ENCODE assay signal across 16 cellular contexts in genomic region chrX:105910563-105911105, GRCh38.
DNase-seq lines count a peak whose midpoint lies in the region; ATAC-seq and TF ChIP-seq lines count a peak whose summit lies in the region.
"Had no signal": no experiment of that assay in that cellular context is flagged by ENCODE, and none has a peak within 500 bp of the region (broad histone marks: within the 10 kb centered on the region; RNA-seq: fewer than 3 reads in every experiment).

No MANE protein-coding gene starts in this region.

- POLR2A ChIA-PET in IMR-90 (lab: Charles Lee; ENCODE audit: unreplicated experiment), result no interaction called here

- no peak overlapping the region for H4K91ac ChIP-seq in IMR-90 (ENCODE audit: insufficient read depth, low read depth, low read length)

- H3K9me3 ChIP-seq in IMR-90 (ENCODE audit: control insufficient read depth, insufficient read depth, low read length), result no peaks in the 10 kb centered on the region
- H3K9me3 ChIP-seq in left lung, result no peaks in the 10 kb centered on the region
- H3K9me3 ChIP-seq in right atrium auricular region, result no peaks in the 10 kb centered on the region
- no peaks in the 10 kb centered on the region for H3K9me3 ChIP-seq in GM23248 (ENCODE audit: low read depth)

- H3K4me2 ChIP-seq in GM23338 (no peak overlapping the region), IMR-90 (ENCODE audit: low read depth, low read length) (no peak overlapping the region), GM23248 (ENCODE audit: unreplicated experiment) (no peak overlapping the region)
- H3K4me2 ChIP-seq: KMS-11 had no signal

- H3K79me1 ChIP-seq in IMR-90 (ENCODE audit: low read depth in 1 of 2, low read length in 2 of 2), result no peaks in the 10 kb centered on the region

- dilution Hi-C loops in IMR-90 (cut with HindIII; ENCODE audit: low sequenced_read_pairs, unreplicated experiment), result no loop called here

- no peak overlapping the region for H4K8ac ChIP-seq in IMR-90 (ENCODE audit: low read depth in 2 of 2, low read length in 2 of 2)

- no peak overlapping the region for H3K23ac ChIP-seq in IMR-90 (ENCODE audit: low read depth, low read length)

- BruUV-seq in IMR-90 (replicated peaks; lab: Mats Ljungman, UMichigan), result no TSS peak

- no peaks in the 10 kb centered on the region for H3K9me2 ChIP-seq in GM23338 (ENCODE audit: insufficient read depth)
- no peaks in the 10 kb centered on the region for H3K9me2 ChIP-seq in GM23248 (ENCODE audit: insufficient read depth)

- H3K27me3 ChIP-seq in GM23338 (ENCODE audit: insufficient read depth) (no peaks in the 10 kb centered on the region), IMR-90 (ENCODE audit: control insufficient read depth, insufficient read depth, low read length) (peaks cover 2% of the 10 kb centered on the region; the same call in 1 of the 2 replicates), left lung (peaks cover 0 to 4% of the 10 kb centered on the region in 2 donors), right atrium auricular region (no peaks in the 10 kb centered on the region), GM23248 (replicated peaks; ENCODE audit: insufficient read depth) (no peaks in the 10 kb centered on the region)

- in situ Hi-C loops in IMR-90 (cut with MboI; ENCODE audit: low sequenced_read_pairs) (no loop called here), GM23248 (cut with MboI) (no loop called here)

- DNase-seq in GM23338 (ENCODE audit: low spot score), result no peak
- no peak for DNase-seq in IMR-90
- DNase-seq in astrocyte of the hippocampus (ENCODE audit: low read depth, low spot score), result peak; percentile 41
- no peak for DNase-seq in left lung
- DNase-seq in NCI-H1417 treated with DMSO at 0.1 percent for 48 hours (lab: John Stamatoyannopoulos, UW), result no peak
- DNase-seq in right atrium auricular region (ENCODE audit: low spot score), result no peak
- DNase-seq in SIG-M5 (lab: John Stamatoyannopoulos, UW), result no peak
- DNase-seq in GM23248, result no peak
- DNase-seq: CD8-positive, alpha-beta T cell; COR-L47; DMS153; GF-D8; H7 had no signal

- H2BK5ac ChIP-seq in IMR-90 (ENCODE audit: low read depth, low read length, poor library complexity, severe bottlenecking), result no peak overlapping the region

- no peak for ATAC-seq in GM23338
- ATAC-seq in IMR-90 (ENCODE audit: low read depth), result no peak
- peak; percentile 72 for ATAC-seq in left lung
- ATAC-seq: CD8-positive, alpha-beta T cell had no signal

- H3K4me3 ChIP-seq in GM23338 (no peak overlapping the region), IMR-90 (ENCODE audit: insufficient read depth, low read depth, low read length) (no peak overlapping the region), left lung (no peak overlapping the region), right atrium auricular region (no peak overlapping the region), GM23248 (no peak overlapping the region)

- no peaks in the 10 kb centered on the region for H3K9me1 ChIP-seq in IMR-90 (ENCODE audit: insufficient read depth, low read length)

- H3K27me3 Mint-ChIP-seq in GM23338 (ENCODE audit: insufficient read depth, low read depth, poor library complexity), result no peaks in the 10 kb centered on the region
- H3K27me3 Mint-ChIP-seq: IgD-negative memory B cell had no signal

- TF ChIP-seq CTCF in GM23338 (conservative IDR thresholded peaks at IDR 0.05; ENCODE audit: low read depth in 2 of 2) (no peak), IMR-90 (conservative IDR thresholded peaks at IDR 0.05; ENCODE audit: low read depth, low read length) (no peak), left lung (IDR thresholded peaks at IDR 0.05) (no peak), right atrium auricular region (IDR thresholded peaks at IDR 0.05) (no peak)

- H3K27ac Mint-ChIP-seq in GM23338, result peak overlapping the region; percentile 28; the same call in 1 of the 2 replicates
- H3K27ac Mint-ChIP-seq: CD14-positive monocyte; CD8-positive, alpha-beta T cell; IgD-negative memory B cell had no signal

- CTCF ChIA-PET in IMR-90 (lab: Yijun Ruan, JAX), result no interaction called here

- intact Hi-C loops in IMR-90 (cut with micrococcal nuclease), result no loop called here
- intact Hi-C loops in left lung (cut with DNase I), result no loop called here

- H2AK5ac ChIP-seq in IMR-90 (ENCODE audit: low read depth, low read length), result no peak overlapping the region

- H3K18ac ChIP-seq in IMR-90 (ENCODE audit: low read depth, low read length), result no peak overlapping the region

- H3K4me1 ChIP-seq in GM23338 (ENCODE audit: insufficient read depth), result no peaks in the 10 kb centered on the region; the same call in 1 of the 2 replicates
- no peaks in the 10 kb centered on the region for H3K4me1 ChIP-seq in IMR-90 (ENCODE audit: control insufficient read depth, insufficient read depth, low read length)
- no peaks in the 10 kb centered on the region for H3K4me1 ChIP-seq in left lung
- H3K4me1 ChIP-seq in right atrium auricular region, result no peaks in the 10 kb centered on the region
- H3K4me1 ChIP-seq in GM23248 (ENCODE audit: insufficient read depth), result no peaks in the 10 kb centered on the region

- H3K79me2 ChIP-seq in GM23338 (replicated peaks; ENCODE audit: insufficient read depth) (no peaks in the 10 kb centered on the region), GM23248 (ENCODE audit: insufficient read depth) (no peaks in the 10 kb centered on the region)

- no peak overlapping the region for H3K14ac ChIP-seq in IMR-90 (replicated peaks; ENCODE audit: low read depth, low read length)

- no peak overlapping the region for H3K4me3 Mint-ChIP-seq in GM23338
- H3K4me3 Mint-ChIP-seq: CD14-positive monocyte; CD8-positive, alpha-beta T cell; IgD-negative memory B cell had no signal

- H2BK15ac ChIP-seq in IMR-90 (ENCODE audit: low read depth, low read length), result no peak overlapping the region

- no peaks in the 10 kb centered on the region for H4K20me1 ChIP-seq in GM23338 (replicated peaks; ENCODE audit: insufficient read depth)
- H4K20me1 ChIP-seq in IMR-90 (ENCODE audit: insufficient read depth, low read length), result no peaks in the 10 kb centered on the region
- H4K20me1 ChIP-seq in GM23248 (ENCODE audit: insufficient read depth), result no peaks in the 10 kb centered on the region

- H2AFZ ChIP-seq in GM23338, result no peak overlapping the region
- no peak overlapping the region for H2AFZ ChIP-seq in IMR-90 (replicated peaks; ENCODE audit: low read length, poor library complexity)
- H2AFZ ChIP-seq in GM23248, result no peak overlapping the region

- H3K4ac ChIP-seq in IMR-90 (ENCODE audit: low read depth, low read length), result no peak overlapping the region

- H3K36me3 ChIP-seq in GM23338 (ENCODE audit: insufficient read depth) (no peaks in the 10 kb centered on the region), IMR-90 (ENCODE audit: control insufficient read depth, insufficient read depth, low read length) (no peaks in the 10 kb centered on the region), left lung (no peaks in the 10 kb centered on the region), right atrium auricular region (no peaks in the 10 kb centered on the region), GM23248 (ENCODE audit: low read depth) (no peaks in the 10 kb centered on the region)

- no peak for TF ChIP-seq POLR2A in IMR-90 (IDR thresholded peaks at IDR 0.05; ENCODE audit: low read depth, low read length)

- no CpG with 5 or more reads among the region's 3 CpGs for WGBS in IMR-90 (ENCODE audit: extremely low coverage in 2 of 2, insufficient read length in 1 of 2), 2 experiments
- 17 to 19% methylated on average over 3 of the region's 3 CpGs for WGBS in GM23248 (ENCODE audit: low coverage in 1 of 2, low lambda C conversion rate in 2 of 2, missing lambda C conversion rate in 2 of 2), 2 experiments

- no peak for TF ChIP-seq RAD21 in IMR-90 (IDR thresholded peaks at IDR 0.05; ENCODE audit: low read length)

- H2BK120ac ChIP-seq in IMR-90 (ENCODE audit: low read depth, low read length), result no peak overlapping the region

- no peak overlapping the region for H2AK9ac ChIP-seq in IMR-90 (replicated peaks; ENCODE audit: low read depth, low read length, poor library complexity)

- H3K27ac ChIP-seq in GM23338 (ENCODE audit: low read depth) (no peak overlapping the region), IMR-90 (ENCODE audit: insufficient read depth, low read length) (no peak overlapping the region), left lung (no peak overlapping the region), right atrium auricular region (no peak overlapping the region), GM23248 (no peak overlapping the region)
- H3K27ac ChIP-seq: KMS-11 had no signal

- H3F3A ChIP-seq in GM23338 (replicated peaks; ENCODE audit: low read depth) (no peaks in the 10 kb centered on the region), GM23248 (ENCODE audit: insufficient read depth) (no peaks in the 10 kb centered on the region)

- no peaks in the 10 kb centered on the region for H3K36me3 Mint-ChIP-seq in GM23338 (ENCODE audit: low read depth)
- H3K36me3 Mint-ChIP-seq: CD14-positive monocyte; CD8-positive, alpha-beta T cell had no signal

- no peak overlapping the region for H3K9ac ChIP-seq in IMR-90 (ENCODE audit: low read depth, low read length)
- no peak overlapping the region for H3K9ac ChIP-seq in GM23248
- H3K9ac ChIP-seq: KMS-11 had no signal

- H3K4me1 Mint-ChIP-seq in GM23338, result no peaks in the 10 kb centered on the region
- H3K4me1 Mint-ChIP-seq: CD14-positive monocyte, IgD-negative memory B cell had no signal

- no peak overlapping the region for H2BK20ac ChIP-seq in IMR-90 (ENCODE audit: low read depth, low read length)

- no peak overlapping the region for H3K56ac ChIP-seq in IMR-90 (ENCODE audit: extremely low read depth, insufficient read depth, low read length)

- H4K5ac ChIP-seq in IMR-90 (ENCODE audit: low read depth, low read length), result no peak overlapping the region

- H3K9me3 Mint-ChIP-seq in GM23338, result no peaks in the 10 kb centered on the region; the same call in 2 of the 3 replicates
- H3K9me3 Mint-ChIP-seq: CD8-positive, alpha-beta T cell had no signal

TF ChIP-seq in GM23338, 12 proteins besides CTCF, POLR2A, EP300 and RAD21 (continues in another document):
- no peak for TF ChIP-seq NANOG (IDR thresholded peaks at IDR 0.05; ENCODE audit: borderline replicate concordance)

TF ChIP-seq in IMR-90, 13 proteins besides CTCF, POLR2A, EP300 and RAD21:
- TF ChIP-seq MAFK (IDR thresholded peaks at IDR 0.05; ENCODE audit: low read depth, low read length), result peak; percentile 82
- no peak for TF ChIP-seq RFX5 (IDR thresholded peaks at IDR 0.05; ENCODE audit: low read depth, low read length)
- no peak for TF ChIP-seq ELK1 (IDR thresholded peaks at IDR 0.05; ENCODE audit: borderline replicate concordance, low read depth, low read length)
